Comparison of ENCODE assay signal across 1 cellular context in the genomic region with DNA sequence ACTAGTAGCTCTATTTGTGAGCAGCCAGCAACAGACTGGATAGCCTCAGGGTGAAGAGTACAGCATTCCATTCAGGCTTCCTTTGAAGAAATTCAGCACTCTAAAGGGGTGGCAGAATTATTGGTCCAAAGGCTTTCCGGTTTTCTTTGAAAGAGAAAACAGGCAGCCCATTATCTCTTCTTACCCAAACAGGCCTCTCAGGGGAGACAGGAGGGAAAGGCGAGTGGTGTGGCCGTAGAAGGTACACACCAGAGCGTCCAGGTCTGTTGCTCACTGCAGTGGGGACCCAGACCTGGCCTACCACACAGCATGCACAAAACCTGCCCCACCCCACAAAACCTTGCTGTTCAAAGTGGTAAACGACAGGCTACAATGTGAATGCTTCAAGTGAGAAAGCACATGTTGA.
A peak's percentile ranks its signal among the peaks of the same experiment; 100 is the strongest.
TF ChIP-seq lines count a peak whose summit lies in the region.

No MANE protein-coding gene starts in this region.

TF ChIP-seq in HepG2, 621 proteins besides CTCF, POLR2A, EP300 and RAD21 (continued from another document and continues in another):
- TF ChIP-seq, protein P1, sequence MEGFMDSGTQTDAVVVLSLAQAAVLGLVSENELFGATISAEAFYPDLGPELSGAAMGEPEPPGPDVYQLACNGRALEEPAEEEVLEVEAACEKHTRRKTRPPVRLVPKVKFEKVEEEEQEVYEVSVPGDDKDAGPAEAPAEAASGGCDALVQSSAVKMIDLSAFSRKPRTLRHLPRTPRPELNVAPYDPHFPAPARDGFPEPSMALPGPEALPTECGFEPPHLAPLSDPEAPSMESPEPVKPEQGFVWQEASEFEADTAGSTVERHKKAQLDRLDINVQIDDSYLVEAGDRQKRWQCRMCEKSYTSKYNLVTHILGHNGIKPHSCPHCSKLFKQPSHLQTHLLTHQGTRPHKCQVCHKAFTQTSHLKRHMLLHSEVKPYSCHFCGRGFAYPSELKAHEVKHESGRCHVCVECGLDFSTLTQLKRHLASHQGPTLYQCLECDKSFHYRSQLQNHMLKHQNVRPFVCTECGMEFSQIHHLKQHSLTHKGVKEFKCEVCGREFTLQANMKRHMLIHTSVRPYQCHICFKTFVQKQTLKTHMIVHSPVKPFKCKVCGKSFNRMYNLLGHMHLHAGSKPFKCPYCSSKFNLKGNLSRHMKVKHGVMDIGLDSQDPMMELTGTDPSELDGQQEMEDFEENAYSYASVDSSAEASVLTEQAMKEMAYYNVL (CRISPR knock-in tag; IDR thresholded peaks at IDR 0.05; ENCODE audit: borderline replicate concordance), result peak; percentile 85; the same call in 1 of the 2 replicates
- TF ChIP-seq SIX1 (CRISPR knock-in tag; IDR thresholded peaks at IDR 0.05; ENCODE audit: borderline replicate concordance), result peak; percentile 65; the same call in 1 of the 2 replicates
- peak; percentile 78 for TF ChIP-seq FOXA3 (CRISPR knock-in tag; IDR thresholded peaks at IDR 0.05)
- TF ChIP-seq BORCS8-MEF2B (CRISPR knock-in tag; IDR thresholded peaks at IDR 0.05), result no peak
- no peak for TF ChIP-seq SRSF4 (IDR thresholded peaks at IDR 0.05; ENCODE audit: low read depth, low read length, poor library complexity, severe bottlenecking)
- TF ChIP-seq, protein P2, sequence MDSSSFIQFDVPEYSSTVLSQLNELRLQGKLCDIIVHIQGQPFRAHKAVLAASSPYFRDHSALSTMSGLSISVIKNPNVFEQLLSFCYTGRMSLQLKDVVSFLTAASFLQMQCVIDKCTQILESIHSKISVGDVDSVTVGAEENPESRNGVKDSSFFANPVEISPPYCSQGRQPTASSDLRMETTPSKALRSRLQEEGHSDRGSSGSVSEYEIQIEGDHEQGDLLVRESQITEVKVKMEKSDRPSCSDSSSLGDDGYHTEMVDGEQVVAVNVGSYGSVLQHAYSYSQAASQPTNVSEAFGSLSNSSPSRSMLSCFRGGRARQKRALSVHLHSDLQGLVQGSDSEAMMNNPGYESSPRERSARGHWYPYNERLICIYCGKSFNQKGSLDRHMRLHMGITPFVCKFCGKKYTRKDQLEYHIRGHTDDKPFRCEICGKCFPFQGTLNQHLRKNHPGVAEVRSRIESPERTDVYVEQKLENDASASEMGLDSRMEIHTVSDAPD (CRISPR knock-in tag; IDR thresholded peaks at IDR 0.05), result no peak
- TF ChIP-seq ADNP (CRISPR knock-in tag; IDR thresholded peaks at IDR 0.05), result no peak
- TF ChIP-seq FOXA1 (IDR thresholded peaks at IDR 0.05), result no peak
- peak; percentile 83 for TF ChIP-seq FOXA1 (CRISPR knock-in tag; IDR thresholded peaks at IDR 0.05)
- no peak for TF ChIP-seq ZNF20 (CRISPR knock-in tag; IDR thresholded peaks at IDR 0.05)
- TF ChIP-seq ZMYM3 (CRISPR knock-in tag; IDR thresholded peaks at IDR 0.05), result peak; percentile 41; the same call in 1 of the 2 replicates
- no peak for TF ChIP-seq ZFP36 (IDR thresholded peaks at IDR 0.05; ENCODE audit: borderline replicate concordance, low read depth, low read length, partially characterized antibody)
- TF ChIP-seq, protein P3, sequence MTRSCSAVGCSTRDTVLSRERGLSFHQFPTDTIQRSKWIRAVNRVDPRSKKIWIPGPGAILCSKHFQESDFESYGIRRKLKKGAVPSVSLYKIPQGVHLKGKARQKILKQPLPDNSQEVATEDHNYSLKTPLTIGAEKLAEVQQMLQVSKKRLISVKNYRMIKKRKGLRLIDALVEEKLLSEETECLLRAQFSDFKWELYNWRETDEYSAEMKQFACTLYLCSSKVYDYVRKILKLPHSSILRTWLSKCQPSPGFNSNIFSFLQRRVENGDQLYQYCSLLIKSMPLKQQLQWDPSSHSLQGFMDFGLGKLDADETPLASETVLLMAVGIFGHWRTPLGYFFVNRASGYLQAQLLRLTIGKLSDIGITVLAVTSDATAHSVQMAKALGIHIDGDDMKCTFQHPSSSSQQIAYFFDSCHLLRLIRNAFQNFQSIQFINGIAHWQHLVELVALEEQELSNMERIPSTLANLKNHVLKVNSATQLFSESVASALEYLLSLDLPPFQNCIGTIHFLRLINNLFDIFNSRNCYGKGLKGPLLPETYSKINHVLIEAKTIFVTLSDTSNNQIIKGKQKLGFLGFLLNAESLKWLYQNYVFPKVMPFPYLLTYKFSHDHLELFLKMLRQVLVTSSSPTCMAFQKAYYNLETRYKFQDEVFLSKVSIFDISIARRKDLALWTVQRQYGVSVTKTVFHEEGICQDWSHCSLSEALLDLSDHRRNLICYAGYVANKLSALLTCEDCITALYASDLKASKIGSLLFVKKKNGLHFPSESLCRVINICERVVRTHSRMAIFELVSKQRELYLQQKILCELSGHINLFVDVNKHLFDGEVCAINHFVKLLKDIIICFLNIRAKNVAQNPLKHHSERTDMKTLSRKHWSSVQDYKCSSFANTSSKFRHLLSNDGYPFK (CRISPR knock-in tag; IDR thresholded peaks at IDR 0.05; ENCODE audit: borderline replicate concordance), result no peak
- TF ChIP-seq ELF3 (CRISPR knock-in tag; IDR thresholded peaks at IDR 0.05), result peak; percentile 81
- TF ChIP-seq, protein P4, sequence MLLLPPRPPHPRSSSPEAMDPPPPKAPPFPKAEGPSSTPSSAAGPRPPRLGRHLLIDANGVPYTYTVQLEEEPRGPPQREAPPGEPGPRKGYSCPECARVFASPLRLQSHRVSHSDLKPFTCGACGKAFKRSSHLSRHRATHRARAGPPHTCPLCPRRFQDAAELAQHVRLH (CRISPR knock-in tag; IDR thresholded peaks at IDR 0.05; ENCODE audit: borderline replicate concordance, low read depth), result peak; percentile 70; the same call in 1 of the 2 replicates
- TF ChIP-seq CENPT (CRISPR knock-in tag; IDR thresholded peaks at IDR 0.05; ENCODE audit: low read depth), result no peak
- no peak for TF ChIP-seq SOX6 (IDR thresholded peaks at IDR 0.05)
- peak; percentile 87 for TF ChIP-seq SOX6 (CRISPR knock-in tag; IDR thresholded peaks at IDR 0.05)
- TF ChIP-seq HOXA5 (CRISPR knock-in tag; IDR thresholded peaks at IDR 0.05), result peak; percentile 39; the same call in 1 of the 2 replicates
- TF ChIP-seq ZFP1 (CRISPR knock-in tag; IDR thresholded peaks at IDR 0.05), result no peak
- TF ChIP-seq, protein P5, sequence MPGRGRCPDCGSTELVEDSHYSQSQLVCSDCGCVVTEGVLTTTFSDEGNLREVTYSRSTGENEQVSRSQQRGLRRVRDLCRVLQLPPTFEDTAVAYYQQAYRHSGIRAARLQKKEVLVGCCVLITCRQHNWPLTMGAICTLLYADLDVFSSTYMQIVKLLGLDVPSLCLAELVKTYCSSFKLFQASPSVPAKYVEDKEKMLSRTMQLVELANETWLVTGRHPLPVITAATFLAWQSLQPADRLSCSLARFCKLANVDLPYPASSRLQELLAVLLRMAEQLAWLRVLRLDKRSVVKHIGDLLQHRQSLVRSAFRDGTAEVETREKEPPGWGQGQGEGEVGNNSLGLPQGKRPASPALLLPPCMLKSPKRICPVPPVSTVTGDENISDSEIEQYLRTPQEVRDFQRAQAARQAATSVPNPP (CRISPR knock-in tag; IDR thresholded peaks at IDR 0.05), result 0 out of 2 replicates have a peak, but pooled peaks have one; percentile 18
- peak; percentile 32; the same call in 1 of the 2 replicates for TF ChIP-seq THAP11 (CRISPR knock-in tag; IDR thresholded peaks at IDR 0.05)
- 0 out of 2 replicates have a peak, but pooled peaks have one; percentile 37 for TF ChIP-seq KAT8 (CRISPR knock-in tag; IDR thresholded peaks at IDR 0.05)
- TF ChIP-seq, protein P6, sequence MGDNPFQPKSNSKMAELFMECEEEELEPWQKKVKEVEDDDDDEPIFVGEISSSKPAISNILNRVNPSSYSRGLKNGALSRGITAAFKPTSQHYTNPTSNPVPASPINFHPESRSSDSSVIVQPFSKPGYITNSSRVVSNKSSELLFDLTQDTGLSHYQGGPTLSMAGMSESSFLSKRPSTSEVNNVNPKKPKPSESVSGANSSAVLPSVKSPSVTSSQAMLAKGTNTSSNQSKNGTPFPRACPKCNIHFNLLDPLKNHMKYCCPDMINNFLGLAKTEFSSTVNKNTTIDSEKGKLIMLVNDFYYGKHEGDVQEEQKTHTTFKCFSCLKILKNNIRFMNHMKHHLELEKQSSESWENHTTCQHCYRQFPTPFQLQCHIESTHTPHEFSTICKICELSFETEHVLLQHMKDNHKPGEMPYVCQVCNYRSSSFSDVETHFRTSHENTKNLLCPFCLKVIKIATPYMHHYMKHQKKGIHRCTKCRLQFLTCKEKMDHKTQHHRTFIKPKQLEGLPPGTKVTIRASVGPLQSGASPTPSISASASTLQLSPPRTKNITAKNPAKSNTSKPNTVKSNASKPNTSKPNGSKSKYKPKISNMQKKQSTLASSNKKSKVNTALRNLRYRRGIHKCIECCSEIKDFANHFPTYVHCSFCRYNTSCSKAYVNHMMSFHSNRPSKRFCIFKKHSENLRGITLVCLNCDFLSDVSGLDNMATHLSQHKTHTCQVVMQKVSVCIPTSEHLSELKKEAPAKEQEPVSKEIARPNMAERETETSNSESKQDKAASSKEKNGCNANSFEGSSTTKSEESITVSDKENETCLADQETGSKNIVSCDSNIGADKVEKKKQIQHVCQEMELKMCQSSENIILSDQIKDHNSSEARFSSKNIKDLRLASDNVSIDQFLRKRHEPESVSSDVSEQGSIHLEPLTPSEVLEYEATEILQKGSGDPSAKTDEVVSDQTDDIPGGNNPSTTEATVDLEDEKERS (CRISPR knock-in tag; IDR thresholded peaks at IDR 0.05), result 0 out of 2 replicates have a peak, but pooled peaks have one; percentile 34
- TF ChIP-seq FOXO1 (CRISPR knock-in tag; IDR thresholded peaks at IDR 0.05), result peak; percentile 84
- peak; percentile 47; the same call in 1 of the 2 replicates for TF ChIP-seq ZNF614 (CRISPR knock-in tag; IDR thresholded peaks at IDR 0.05; ENCODE audit: borderline replicate concordance)
- 0 out of 2 replicates have a peak, but pooled peaks have one; percentile 53 for TF ChIP-seq ZFP90 (CRISPR knock-in tag; IDR thresholded peaks at IDR 0.05; ENCODE audit: borderline replicate concordance)
- no peak for TF ChIP-seq AGO2 (optimal IDR thresholded peaks at IDR 0.05; ENCODE audit: low read depth, low read length)
- peak; percentile 55; the same call in 1 of the 2 replicates for TF ChIP-seq ZNF292 (CRISPR knock-in tag; IDR thresholded peaks at IDR 0.05; ENCODE audit: borderline replicate concordance, low read depth)
- TF ChIP-seq ZBTB38 (CRISPR knock-in tag; IDR thresholded peaks at IDR 0.05), result no peak
- peak; percentile 54; the same call in 1 of the 2 replicates for TF ChIP-seq SP5 (CRISPR knock-in tag; IDR thresholded peaks at IDR 0.05; ENCODE audit: borderline replicate concordance, low read depth)
- peak; percentile 54; the same call in 1 of the 2 replicates for TF ChIP-seq ZNF644 (CRISPR knock-in tag; IDR thresholded peaks at IDR 0.05; ENCODE audit: low read depth)
- peak; percentile 44; the same call in 1 of the 2 replicates for TF ChIP-seq SALL2 (CRISPR knock-in tag; IDR thresholded peaks at IDR 0.05)
- no peak for TF ChIP-seq ZNF263 (CRISPR knock-in tag; IDR thresholded peaks at IDR 0.05)
- TF ChIP-seq GATA4 (IDR thresholded peaks at IDR 0.05; ENCODE audit: borderline replicate concordance, low read depth), result peak; percentile 61; the same call in 1 of the 2 replicates
- TF ChIP-seq ZNF3 (CRISPR knock-in tag; IDR thresholded peaks at IDR 0.05), result no peak
- peak; percentile 76; the same call in 1 of the 2 replicates for TF ChIP-seq ZSCAN9 (CRISPR knock-in tag; IDR thresholded peaks at IDR 0.05; ENCODE audit: borderline replicate concordance)
- peak; percentile 85; the same call in 1 of the 2 replicates for TF ChIP-seq MEF2D (CRISPR knock-in tag; IDR thresholded peaks at IDR 0.05)
- TF ChIP-seq, protein P7, sequence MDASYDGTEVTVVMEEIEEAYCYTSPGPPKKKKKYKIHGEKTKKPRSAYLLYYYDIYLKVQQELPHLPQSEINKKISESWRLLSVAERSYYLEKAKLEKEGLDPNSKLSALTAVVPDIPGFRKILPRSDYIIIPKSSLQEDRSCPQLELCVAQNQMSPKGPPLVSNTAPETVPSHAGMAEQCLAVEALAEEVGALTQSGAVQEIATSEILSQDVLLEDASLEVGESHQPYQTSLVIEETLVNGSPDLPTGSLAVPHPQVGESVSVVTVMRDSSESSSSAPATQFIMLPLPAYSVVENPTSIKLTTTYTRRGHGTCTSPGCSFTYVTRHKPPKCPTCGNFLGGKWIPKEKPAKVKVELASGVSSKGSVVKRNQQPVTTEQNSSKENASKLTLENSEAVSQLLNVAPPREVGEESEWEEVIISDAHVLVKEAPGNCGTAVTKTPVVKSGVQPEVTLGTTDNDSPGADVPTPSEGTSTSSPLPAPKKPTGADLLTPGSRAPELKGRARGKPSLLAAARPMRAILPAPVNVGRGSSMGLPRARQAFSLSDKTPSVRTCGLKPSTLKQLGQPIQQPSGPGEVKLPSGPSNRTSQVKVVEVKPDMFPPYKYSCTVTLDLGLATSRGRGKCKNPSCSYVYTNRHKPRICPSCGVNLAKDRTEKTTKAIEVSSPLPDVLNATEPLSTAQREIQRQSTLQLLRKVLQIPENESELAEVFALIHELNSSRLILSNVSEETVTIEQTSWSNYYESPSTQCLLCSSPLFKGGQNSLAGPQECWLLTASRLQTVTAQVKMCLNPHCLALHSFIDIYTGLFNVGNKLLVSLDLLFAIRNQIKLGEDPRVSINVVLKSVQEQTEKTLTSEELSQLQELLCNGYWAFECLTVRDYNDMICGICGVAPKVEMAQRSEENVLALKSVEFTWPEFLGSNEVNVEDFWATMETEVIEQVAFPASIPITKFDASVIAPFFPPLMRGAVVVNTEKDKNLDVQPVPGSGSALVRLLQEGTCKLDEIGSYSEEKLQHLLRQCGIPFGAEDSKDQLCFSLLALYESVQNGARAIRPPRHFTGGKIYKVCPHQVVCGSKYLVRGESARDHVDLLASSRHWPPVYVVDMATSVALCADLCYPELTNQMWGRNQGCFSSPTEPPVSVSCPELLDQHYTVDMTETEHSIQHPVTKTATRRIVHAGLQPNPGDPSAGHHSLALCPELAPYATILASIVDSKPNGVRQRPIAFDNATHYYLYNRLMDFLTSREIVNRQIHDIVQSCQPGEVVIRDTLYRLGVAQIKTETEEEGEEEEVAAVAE (CRISPR knock-in tag; IDR thresholded peaks at IDR 0.05; ENCODE audit: borderline replicate concordance), result no peak
- TF ChIP-seq, protein P8, sequence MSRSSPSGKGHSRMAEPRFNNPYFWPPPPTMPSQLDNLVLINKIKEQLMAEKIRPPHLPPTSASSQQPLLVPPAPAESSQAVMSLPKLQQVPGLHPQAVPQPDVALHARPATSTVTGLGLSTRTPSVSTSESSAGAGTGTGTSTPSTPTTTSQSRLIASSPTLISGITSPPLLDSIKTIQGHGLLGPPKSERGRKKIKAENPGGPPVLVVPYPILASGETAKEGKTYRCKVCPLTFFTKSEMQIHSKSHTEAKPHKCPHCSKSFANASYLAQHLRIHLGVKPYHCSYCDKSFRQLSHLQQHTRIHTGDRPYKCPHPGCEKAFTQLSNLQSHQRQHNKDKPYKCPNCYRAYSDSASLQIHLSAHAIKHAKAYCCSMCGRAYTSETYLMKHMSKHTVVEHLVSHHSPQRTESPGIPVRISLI (CRISPR knock-in tag; IDR thresholded peaks at IDR 0.05; ENCODE audit: borderline replicate concordance), result peak; percentile 38; the same call in 1 of the 2 replicates
- TF ChIP-seq ATAD3A (CRISPR knock-in tag; IDR thresholded peaks at IDR 0.05), result no peak
- 0 out of 2 replicates have a peak, but pooled peaks have one; percentile 28 for TF ChIP-seq MIER2 (CRISPR knock-in tag; IDR thresholded peaks at IDR 0.05)
- no peak for TF ChIP-seq ZNF44 (CRISPR knock-in tag; IDR thresholded peaks at IDR 0.05)
